10 cellular contexts compared by ENCODE assay signal in genomic region chr7:7972128-7972527, GRCh38. TPM values are rescaled to one million over a fixed set of nuclear protein-coding genes. Genes with fewer than 3 reads are reported as not detected.
DNase-seq lines count a peak whose midpoint lies in the region; ATAC-seq and TF ChIP-seq lines count a peak whose summit lies in the region.
"Had no signal": no experiment of that assay in that cellular context is flagged by ENCODE, and none has a peak within 500 bp of the region (broad histone marks: within the 10 kb centered on the region; RNA-seq: fewer than 3 reads in every experiment).

No MANE protein-coding gene starts in this region.

- no peak for TF ChIP-seq POLR2A in NB4 (IDR thresholded peaks at IDR 0.05; ENCODE audit: extremely low read depth, insufficient read length)

- H3K4me3 ChIP-seq in GM06990 (replicated peaks; ENCODE audit: low read depth, low read length) (peak overlapping the region; percentile 87), NB4 (ENCODE audit: low read depth, low read length) (peak overlapping the region; percentile 21), dorsolateral prefrontal cortex (peak overlapping the region; percentile 21 to 100 (median 88))

- TF ChIP-seq CTCF in GM06990 (IDR thresholded peaks at IDR 0.05; ENCODE audit: insufficient read depth, low read length, poor library complexity, severe bottlenecking) (no peak), NB4 (IDR thresholded peaks at IDR 0.05; ENCODE audit: low read depth, low read length) (no peak), dorsolateral prefrontal cortex (IDR thresholded peaks at IDR 0.05 in 54 of 56, conservative IDR thresholded peaks at IDR 0.05 in 2 of 56; ENCODE audit: low read depth in 1 of 56, partially characterized antibody in 56 of 56) (peak in 2 of 56 donors; percentile 3 to 7)

- H3K36me3 ChIP-seq in GM06990 (ENCODE audit: control insufficient read depth, insufficient read depth, low read length): no peaks in the 10 kb centered on the region; the same call in 1 of the 2 replicates

- no peak for DNase-seq in GM06990 (ENCODE audit: extremely low read depth, insufficient read length)
- DNase-seq in NB4 (ENCODE audit: low read depth): peak; percentile 20
- DNase-seq in dorsolateral prefrontal cortex: peak in 4 of 10 donors; percentile 29 to 49 (median 38)
- DNase-seq in renal cortical epithelial cell (ENCODE audit: low read depth): peak; percentile 23
- DNase-seq in NCI-H128 (lab: John Stamatoyannopoulos, UW; ENCODE audit: unreplicated experiment): no peak
- DNase-seq in AML-193 (lab: John Stamatoyannopoulos, UW): no peak
- DNase-seq in HCEC 1CT: no peak
- DNase-seq: islet precursor cell; stimulated activated CD4-positive, alpha-beta T cell treated with anti-CD3 and anti-CD28 coated beads, Interleukin-4, amount 100 ng/mL, for 1 hour had no signal

- no peak for ATAC-seq in GM21423 (IDR thresholded peaks at IDR 0.05; ENCODE audit: unreplicated experiment)

- H3K27me3 ChIP-seq in GM06990 (replicated peaks; ENCODE audit: control insufficient read depth, insufficient read depth, low read length) (no peaks in the 10 kb centered on the region), dorsolateral prefrontal cortex (no peaks in the 10 kb centered on the region)

- intact Hi-C loops in dorsolateral prefrontal cortex (cut with DNase I): loop anchor here (5.0 kb wide), 2 partner anchors 215 to 330 kb away; partner anchors contain the start of gene UMAD1 (in 1 of the 2)

- peak overlapping the region in 42 of 59 donors; percentile 1 to 100 (median 76) for H3K27ac ChIP-seq in dorsolateral prefrontal cortex

RNA-seq across cellular contexts. Expression of gene GLCCI1, which starts 3.5 kb away (rescaled TPM):
- total RNA-seq in dorsolateral prefrontal cortex: 100 to 1,000 TPM in 79 of 120 experiments, 10 to 100 TPM in 41; 61.6 to 198 (median 112) TPM
- total RNA-seq in renal cortical epithelial cell: 2.8 and 22.3 TPM in 2 replicates

Comparison
In these comparisons a context has a peak if more than half of its experiments do, and no peak if none do; other contexts are left out.
1. DNase-seq: peak in NB4 (single experiment) and renal cortical epithelial cell (single experiment); none in GM06990 (single experiment), NCI-H128 (single experiment), AML-193 (0 of 2) and HCEC 1CT (single experiment).
2. H3K4me3 ChIP-seq: peak in every context shown above with its lines; median percentile 88 in dorsolateral prefrontal cortex; 87 in GM06990; 21 in NB4.